In the genomic region with DNA sequence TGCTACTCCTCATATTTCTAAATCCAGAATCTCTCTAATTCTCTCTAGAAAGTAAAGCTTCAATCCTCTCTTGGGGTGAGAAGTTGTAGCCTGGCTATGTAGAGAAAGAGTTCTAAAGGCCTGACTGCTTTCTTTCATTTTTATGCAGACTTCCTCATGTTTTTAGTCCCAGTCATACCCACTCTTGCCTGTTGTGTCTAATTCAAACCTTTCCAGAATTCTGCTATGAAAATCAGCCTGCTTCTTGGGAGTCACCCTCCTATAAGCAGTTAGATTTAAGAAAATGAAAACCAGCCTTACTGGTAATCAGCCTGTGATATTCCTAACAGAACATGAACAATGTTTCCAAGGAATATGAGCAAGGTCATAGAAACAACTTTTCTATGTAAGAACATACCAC, we compare ENCODE assay signal across 22 cellular contexts.
"Had no signal": no experiment of that assay in that cellular context is flagged by ENCODE, and none has a peak within 500 bp of the region (broad histone marks: within the 10 kb centered on the region; RNA-seq: fewer than 3 reads in every experiment).

No MANE protein-coding gene starts in this region.

- FAIRE-seq: islet of Langerhans had no signal

- DNase-seq: colonic mucosa; dermis blood vessel endothelial cell; esophagus squamous epithelium; gastrocnemius medialis; heart right ventricle; hypothalamus; left ventricle myocardium superior; mesenchymal stem cell; midbrain; nucleus accumbens; retina; right lobe of liver; spleen; stimulated activated CD4-positive, alpha-beta T cell treated with anti-CD3 and anti-CD28 coated beads, Interleukin-15, amount 100 ng/mL, for 24 hours; stimulated activated CD4-positive, alpha-beta T cell treated with anti-CD3 and anti-CD28 coated beads, Interleukin-1b, Interleukin-23, amount 100 ng/mL, for 48 hours; stimulated activated CD4-positive, alpha-beta T cell treated with anti-CD3 and anti-CD28 coated beads, Interleukin-4, amount 100 ng/mL, for 24 hours; stimulated activated naive CD4-positive, alpha-beta T cell treated with Interleukin-2 at 50 U/mL for 16 hours had no signal

- H3K27me3 ChIP-seq: colonic mucosa, esophagus squamous epithelium, gastrocnemius medialis, neural progenitor cell, right lobe of liver, spleen had no signal

- H3K27ac Mint-ChIP-seq: natural killer cell treated with Interleukin-12 subunit alpha and Interleukin-12 subunit beta and Interleukin-15 and Interleukin-18, amount 100 ng/mL, for 72 hours; neural progenitor cell had no signal

- H3K4me3 ChIP-seq: colonic mucosa, esophagus squamous epithelium, gastrocnemius medialis, heart right ventricle, lung, neural progenitor cell, prostate gland, right lobe of liver, spleen had no signal

- H3K9me3 Mint-ChIP-seq: natural killer cell treated with Interleukin-12 subunit alpha and Interleukin-12 subunit beta and Interleukin-15 and Interleukin-18, amount 100 ng/mL, for 72 hours; neural progenitor cell had no signal

- H3K36me3 ChIP-seq: colonic mucosa, esophagus squamous epithelium, gastrocnemius medialis, heart right ventricle, neural progenitor cell, prostate gland, right lobe of liver, spleen had no signal

- H3K4me3 Mint-ChIP-seq: natural killer cell treated with Interleukin-12 subunit alpha and Interleukin-12 subunit beta and Interleukin-15 and Interleukin-18, amount 100 ng/mL, for 72 hours; neural progenitor cell had no signal

- H3K4me1 Mint-ChIP-seq: neural progenitor cell had no signal

- H3K36me3 Mint-ChIP-seq: natural killer cell treated with Interleukin-12 subunit alpha and Interleukin-12 subunit beta and Interleukin-15 and Interleukin-18, amount 100 ng/mL, for 72 hours; neural progenitor cell had no signal

- ATAC-seq: gastrocnemius medialis; heart right ventricle; left ventricle myocardium superior; natural killer cell treated with Interleukin-12 subunit alpha and Interleukin-12 subunit beta and Interleukin-15 and Interleukin-18, amount 100 ng/mL, for 72 hours; right lobe of liver had no signal
